In the genomic region with DNA sequence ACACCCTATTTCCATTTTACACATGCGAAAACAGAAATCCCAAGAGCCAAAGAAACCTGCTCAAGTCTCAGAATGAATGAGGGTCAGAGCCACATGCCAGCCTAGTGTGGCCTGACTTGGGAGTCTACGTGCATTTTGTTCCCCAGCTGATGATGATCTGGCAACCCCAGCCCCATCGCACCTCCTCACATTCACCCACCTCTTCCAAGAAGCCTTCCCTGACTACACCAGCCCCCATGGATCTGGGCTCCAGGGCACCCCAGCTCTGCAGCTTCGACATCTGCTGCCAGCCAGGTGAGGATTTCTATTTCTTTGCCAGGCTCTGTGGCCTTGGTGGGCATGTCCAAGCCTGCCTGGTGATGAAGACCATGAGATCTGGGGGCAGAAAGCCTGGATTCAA, we compare ENCODE assay signal across 26 cellular contexts. TPM values are rescaled to one million over a fixed set of nuclear protein-coding genes. Genes with fewer than 3 reads are reported as not detected.
"Had no signal": no experiment of that assay in that cellular context is flagged by ENCODE, and none has a peak within 500 bp of the region (broad histone marks: within the 10 kb centered on the region; RNA-seq: fewer than 3 reads in every experiment).

No MANE protein-coding gene starts in this region.

- H3K27me3 Mint-ChIP-seq: activated B cell treated with CpG ODN at 0.5 μM for 24 hours; activated CD4-positive, alpha-beta memory T cell treated with anti-CD3 and anti-CD28 coated beads for 36 hours; activated CD4-positive, alpha-beta T cell treated with anti-CD3 and anti-CD28 coated beads, Interleukin-2, amount 10 ng/mL, durations not matched to agents 7 days and 5 days; activated naive CD8-positive, alpha-beta T cell; T-helper 17 cell had no signal

- H3K36me3 Mint-ChIP-seq: activated CD4-positive, alpha-beta memory T cell treated with anti-CD3 and anti-CD28 coated beads for 36 hours; activated naive CD8-positive, alpha-beta T cell; brain had no signal

- DNase-seq: activated B cell treated with CpG ODN at 0.5 μM for 24 hours; activated CD4-positive, alpha-beta memory T cell treated with anti-CD3 and anti-CD28 coated beads for 36 hours; activated CD4-positive, alpha-beta T cell treated with anti-CD3 and anti-CD28 coated beads, Interleukin-2, amount 10 ng/mL, durations not matched to agents 7 days and 5 days; activated gamma-delta T cell; activated naive CD4-positive, alpha-beta T cell treated with anti-CD3 and anti-CD28 coated beads for 36 hours; activated T-cell treated with anti-CD3 and anti-CD28 coated beads for 4 hours; activated T-cell treated with anti-CD3 and anti-CD28 coated beads, Interleukin-2, amount 50 U/mL, for 48 hours; amygdala; cerebellar nuclear complex; Kasumi-1; KBM-7; NCI-H146; NCI-H187 treated with DMSO at 0.1 percent for 48 hours; NCI-H2081 treated with DMSO at 0.1 percent for 48 hours; NCI-H226; PC-3; SHP77 treated with DMSO at 0.1 percent for 48 hours; T-helper 17 cell; T-helper 9 cell had no signal

- H3K27ac Mint-ChIP-seq: activated B cell treated with CpG ODN at 0.5 μM for 24 hours; activated CD4-positive, alpha-beta memory T cell treated with anti-CD3 and anti-CD28 coated beads for 36 hours; activated CD4-positive, alpha-beta T cell treated with anti-CD3 and anti-CD28 coated beads, Interleukin-2, amount 10 ng/mL, durations not matched to agents 7 days and 5 days; activated naive CD4-positive, alpha-beta T cell treated with anti-CD3 and anti-CD28 coated beads for 36 hours; activated naive CD8-positive, alpha-beta T cell; activated T-helper 17 cell treated with anti-CD3 and anti-CD28 coated beads, Interleukin-2, amount 50 U/mL, for 72 hours; brain; T-helper 17 cell had no signal

- ATAC-seq: activated T-helper 17 cell treated with anti-CD3 and anti-CD28 coated beads, Interleukin-2, amount 50 U/mL, for 72 hours; PC-3; T-helper 17 cell had no signal

- H3K4me1 Mint-ChIP-seq: activated B cell treated with CpG ODN at 0.5 μM for 24 hours, brain had no signal

- H3K4me3 Mint-ChIP-seq: activated B cell treated with CpG ODN at 0.5 μM for 24 hours; activated CD4-positive, alpha-beta memory T cell treated with anti-CD3 and anti-CD28 coated beads for 36 hours; activated CD4-positive, alpha-beta T cell treated with anti-CD3 and anti-CD28 coated beads, Interleukin-2, amount 10 ng/mL, durations not matched to agents 7 days and 5 days; activated naive CD4-positive, alpha-beta T cell treated with anti-CD3 and anti-CD28 coated beads for 36 hours; activated naive CD8-positive, alpha-beta T cell; activated T-helper 17 cell treated with anti-CD3 and anti-CD28 coated beads, Interleukin-2, amount 50 U/mL, for 72 hours; brain; T-helper 17 cell had no signal

- H3K9me3 Mint-ChIP-seq: activated B cell treated with CpG ODN at 0.5 μM for 24 hours; activated CD4-positive, alpha-beta memory T cell treated with anti-CD3 and anti-CD28 coated beads for 36 hours; activated CD4-positive, alpha-beta T cell treated with anti-CD3 and anti-CD28 coated beads, Interleukin-2, amount 10 ng/mL, durations not matched to agents 7 days and 5 days; activated naive CD4-positive, alpha-beta T cell treated with anti-CD3 and anti-CD28 coated beads for 36 hours; activated T-helper 17 cell treated with anti-CD3 and anti-CD28 coated beads, Interleukin-2, amount 50 U/mL, for 72 hours; brain had no signal

RNA-seq across cellular contexts. Expression of a gene that starts 41.0 kb away (rescaled TPM):
- total RNA-seq: activated B cell treated with CpG ODN at 0.5 μM for 24 hours; activated CD4-positive, alpha-beta memory T cell treated with anti-CD3 and anti-CD28 coated beads for 36 hours; activated CD4-positive, alpha-beta T cell treated with anti-CD3 and anti-CD28 coated beads, Interleukin-2, amount 10 ng/mL, durations not matched to agents 7 days and 5 days; activated CD8-positive, alpha-beta memory T cell treated with anti-CD3 and anti-CD28 coated beads for 36 hours; activated naive CD4-positive, alpha-beta T cell treated with anti-CD3 and anti-CD28 coated beads for 36 hours; cardiac septum; NCI-H460; PC-3; SK-MEL-5; T-helper 17 cell had no signal
